ENCODE assay signal across 8 cellular contexts in genomic region chr6:100881707-100882040, GRCh38. TPM values are rescaled to one million over a fixed set of nuclear protein-coding genes. Genes with fewer than 3 reads are reported as not detected.
DNase-seq lines count a peak whose midpoint lies in the region; ATAC-seq, FAIRE-seq and TF ChIP-seq lines count a peak whose summit lies in the region.

No MANE protein-coding gene starts in this region.

- H3K4me1 ChIP-seq in upper lobe of right lung, result peaks cover 14% of the 10 kb centered on the region

- H3K4me3 ChIP-seq in NB4 (ENCODE audit: low read depth, low read length) (peak overlapping the region; percentile 94), bronchial epithelial cell (ENCODE audit: low read depth, low read length) (peak overlapping the region; percentile 81), upper lobe of right lung (peak overlapping the region; percentile 95)

- TF ChIP-seq CTCF in NB4 (IDR thresholded peaks at IDR 0.05; ENCODE audit: low read depth, low read length), result no peak
- TF ChIP-seq CTCF in bronchial epithelial cell (IDR thresholded peaks at IDR 0.05; ENCODE audit: insufficient read depth, low read length, severe bottlenecking), result no peak
- TF ChIP-seq CTCF in upper lobe of right lung (IDR thresholded peaks at IDR 0.05), result no peak

- no peaks in the 10 kb centered on the region for H3K36me3 ChIP-seq in bronchial epithelial cell (ENCODE audit: control insufficient read depth, insufficient read depth, low read length)
- no peaks in the 10 kb centered on the region for H3K36me3 ChIP-seq in upper lobe of right lung

- H3K4me1 Mint-ChIP-seq in stimulated activated naive CD8-positive, alpha-beta T cell treated with anti-CD3 and anti-CD28 coated beads, Interleukin-15, Interleukin-2, amounts not matched to agents 100 ng/mL and 50 ng/mL, for 24 hours (ENCODE audit: low read depth), result peaks cover 49% of the 10 kb centered on the region

- H3K27me3 ChIP-seq in bronchial epithelial cell (ENCODE audit: control insufficient read depth, insufficient read depth, low read length) (no peaks in the 10 kb centered on the region), upper lobe of right lung (no peaks in the 10 kb centered on the region)

- no peak for ATAC-seq in stimulated activated naive CD8-positive, alpha-beta T cell treated with anti-CD3 and anti-CD28 coated beads, Interleukin-15, Interleukin-2, amounts not matched to agents 100 U/mL and 50 U/mL, for 24 hours
- no peak for ATAC-seq in upper lobe of right lung
- no peak for ATAC-seq in GM21737 (IDR thresholded peaks at IDR 0.05; ENCODE audit: unreplicated experiment)
- ATAC-seq in GM19351 (IDR thresholded peaks at IDR 0.05; ENCODE audit: unreplicated experiment), result no peak

- peaks cover 4% of the 10 kb centered on the region for H3K27me3 Mint-ChIP-seq in stimulated activated naive CD8-positive, alpha-beta T cell treated with anti-CD3 and anti-CD28 coated beads, Interleukin-15, Interleukin-2, amounts not matched to agents 100 ng/mL and 50 ng/mL, for 24 hours

- peaks cover 17% of the 10 kb centered on the region for H3K36me3 Mint-ChIP-seq in stimulated activated naive CD8-positive, alpha-beta T cell treated with anti-CD3 and anti-CD28 coated beads, Interleukin-15, Interleukin-2, amounts not matched to agents 100 ng/mL and 50 ng/mL, for 24 hours (ENCODE audit: low read depth)

- no peak for DNase-seq in stimulated activated naive CD8-positive, alpha-beta T cell treated with anti-CD3 and anti-CD28 coated beads, Interleukin-15, Interleukin-2, amounts not matched to agents 100 U/mL and 50 U/mL, for 24 hours
- DNase-seq in NB4 (ENCODE audit: low read depth), result peak; percentile 22
- DNase-seq in bronchial epithelial cell (ENCODE audit: low read depth), result peak; percentile 18
- DNase-seq in medulla oblongata (ENCODE audit: extremely low spot score), result peak; percentile 49
- DNase-seq in upper lobe of right lung, result no peak

- H3K27ac ChIP-seq in upper lobe of right lung, result peak overlapping the region; percentile 92

- intact Hi-C loops in upper lobe of right lung (cut with DNase I), result no loop called here

- H3K4me3 Mint-ChIP-seq in stimulated activated naive CD8-positive, alpha-beta T cell treated with anti-CD3 and anti-CD28 coated beads, Interleukin-15, Interleukin-2, amounts not matched to agents 100 ng/mL and 50 ng/mL, for 24 hours, result peak overlapping the region; percentile 99

- H3K27ac Mint-ChIP-seq in stimulated activated naive CD8-positive, alpha-beta T cell treated with anti-CD3 and anti-CD28 coated beads, Interleukin-15, Interleukin-2, amounts not matched to agents 100 ng/mL and 50 ng/mL, for 24 hours, result peak overlapping the region; percentile 91

- H3K9me3 Mint-ChIP-seq in stimulated activated naive CD8-positive, alpha-beta T cell treated with anti-CD3 and anti-CD28 coated beads, Interleukin-15, Interleukin-2, amounts not matched to agents 100 ng/mL and 50 ng/mL, for 24 hours, result no peaks in the 10 kb centered on the region

- no peaks in the 10 kb centered on the region for H3K9me3 ChIP-seq in upper lobe of right lung

- TF ChIP-seq POLR2A in NB4 (IDR thresholded peaks at IDR 0.05; ENCODE audit: extremely low read depth, insufficient read length), result no peak

- no peak for FAIRE-seq in bronchial epithelial cell (lab: Jason Lieb, UNC)

RNA-seq across cellular contexts. Expression of gene ASCC3, which starts 0.5 kb away (rescaled TPM):
- 52.7 and 64.1 TPM in 2 replicates for total RNA-seq in bronchial epithelial cell
- 39.5 TPM for total RNA-seq in upper lobe of right lung

Comparison
In these comparisons a context has a peak if more than half of its experiments do, and no peak if none do; other contexts are left out.
1. DNase-seq: peak in NB4 (single experiment), bronchial epithelial cell (single experiment) and medulla oblongata (single experiment); none in stimulated activated naive CD8-positive, alpha-beta T cell treated with anti-CD3 and anti-CD28 coated beads, Interleukin-15, Interleukin-2, amounts not matched to agents 100 U/mL and 50 U/mL, for 24 hours (single experiment) and upper lobe of right lung (single experiment).
2. Peak in every context shown above with its lines, with median percentiles within 50 percentile points of each other: H3K4me3 ChIP-seq.